8 cellular contexts compared by ENCODE assay signal in the genomic region with DNA sequence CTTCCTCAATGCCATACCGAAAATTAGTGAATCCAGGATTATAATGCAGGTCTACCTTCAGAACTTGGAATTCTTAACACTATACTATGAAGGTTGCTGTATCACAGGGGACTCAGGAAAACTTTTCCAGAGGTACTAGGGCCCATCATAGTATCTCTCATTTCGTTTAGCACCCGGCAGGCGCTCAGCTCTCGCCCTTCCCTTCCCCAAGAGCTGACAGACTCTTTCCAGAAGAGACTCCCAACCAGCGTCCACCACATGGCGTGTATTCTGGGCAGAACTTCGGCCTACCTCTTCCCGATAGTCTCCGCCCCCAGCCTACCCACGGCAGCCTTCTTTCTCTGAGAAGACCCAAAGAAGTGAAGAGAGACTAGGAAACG. TPM values are rescaled to one million over a fixed set of nuclear protein-coding genes. Genes with fewer than 3 reads are reported as not detected.
DNase-seq lines count a peak whose midpoint lies in the region; ATAC-seq lines count a peak whose summit lies in the region.

No MANE protein-coding gene starts in this region.

- peak overlapping the region; percentile 90 to 99 (median 99) for H3K27ac Mint-ChIP-seq in IgD-negative memory B cell
- peak overlapping the region; percentile 99 for H3K27ac Mint-ChIP-seq in dendritic cell treated with granulocyte-macrophage colony-stimulating factor and Interleukin-4, amounts not matched to agents 40 ng/mL and 50 ng/mL, for 4 days

- no peaks in the 10 kb centered on the region for H3K9me3 Mint-ChIP-seq in IgD-negative memory B cell
- no peaks in the 10 kb centered on the region for H3K9me3 Mint-ChIP-seq in dendritic cell treated with granulocyte-macrophage colony-stimulating factor and Interleukin-4, amounts not matched to agents 40 ng/mL and 50 ng/mL, for 4 days

- H3K36me3 ChIP-seq in mucosa of rectum (ENCODE audit: control insufficient read depth in 2 of 2, insufficient read depth in 2 of 2, low read length in 2 of 2), result peaks cover 5 to 16% of the 10 kb centered on the region in 2 donors

- peaks cover under 1% of the 10 kb centered on the region for H3K36me3 Mint-ChIP-seq in IgD-negative memory B cell
- peaks cover 50% of the 10 kb centered on the region for H3K36me3 Mint-ChIP-seq in dendritic cell treated with granulocyte-macrophage colony-stimulating factor and Interleukin-4, amounts not matched to agents 40 ng/mL and 50 ng/mL, for 4 days (ENCODE audit: low read depth)

- no peaks in the 10 kb centered on the region for H3K27me3 ChIP-seq in mucosa of rectum (ENCODE audit: control insufficient read depth in 2 of 2, insufficient read depth in 2 of 2, low read length in 2 of 2)

- H3K27me3 Mint-ChIP-seq in IgD-negative memory B cell, result no peaks in the 10 kb centered on the region
- H3K27me3 Mint-ChIP-seq in dendritic cell treated with granulocyte-macrophage colony-stimulating factor and Interleukin-4, amounts not matched to agents 40 ng/mL and 50 ng/mL, for 4 days, result no peaks in the 10 kb centered on the region

- peaks cover 16 to 23% (median 18%) of the 10 kb centered on the region in 3 donors for H3K4me1 Mint-ChIP-seq in IgD-negative memory B cell
- H3K4me1 Mint-ChIP-seq in dendritic cell treated with granulocyte-macrophage colony-stimulating factor and Interleukin-4, amounts not matched to agents 40 ng/mL and 50 ng/mL, for 4 days (ENCODE audit: low read depth), result peaks cover 22% of the 10 kb centered on the region

- peak; percentile 34 for DNase-seq in NCI-H510A (lab: John Stamatoyannopoulos, UW)
- DNase-seq in NCI-H510A treated with DMSO at 0.1 percent for 48 hours (lab: John Stamatoyannopoulos, UW), result no peak
- no peak for DNase-seq in Ammon's horn (ENCODE audit: low spot score)
- no peak for DNase-seq in globus pallidus (ENCODE audit: low spot score)

- intact Hi-C loops in dendritic cell treated with granulocyte-macrophage colony-stimulating factor and Interleukin-4, amounts not matched to agents 40 ng/mL and 50 ng/mL, for 4 days (cut with micrococcal nuclease), result loop anchor here (1.0 to 5.0 kb wide), 4 partner anchors 32 to 345 kb away; a partner anchor contains a TSS

- peak overlapping the region; percentile 97 to 98 for H3K27ac ChIP-seq in mucosa of rectum (ENCODE audit: low read depth in 2 of 2, low read length in 2 of 2)

- H3K9ac ChIP-seq in mucosa of rectum (ENCODE audit: low read depth in 1 of 2, low read length in 2 of 2), result peak overlapping the region; percentile 90 to 92

- peak overlapping the region; percentile 96 to 100 (median 99) for H3K4me3 Mint-ChIP-seq in IgD-negative memory B cell
- H3K4me3 Mint-ChIP-seq in dendritic cell treated with granulocyte-macrophage colony-stimulating factor and Interleukin-4, amounts not matched to agents 40 ng/mL and 50 ng/mL, for 4 days, result peak overlapping the region; percentile 91

- ATAC-seq in GM18519 (IDR thresholded peaks at IDR 0.05; ENCODE audit: low FRiP score, unreplicated experiment), result no peak

- H3K4me1 ChIP-seq in mucosa of rectum (ENCODE audit: control insufficient read depth in 2 of 2, insufficient read depth in 2 of 2, low read length in 2 of 2), result peaks cover 10 to 17% of the 10 kb centered on the region in 2 donors

- peak overlapping the region; percentile 78 to 97 for H3K4me3 ChIP-seq in mucosa of rectum (ENCODE audit: low read length in 2 of 2)

- H3K9me3 ChIP-seq in mucosa of rectum (ENCODE audit: control insufficient read depth in 2 of 2, low read length in 2 of 2), result no peaks in the 10 kb centered on the region

RNA-seq across cellular contexts. Expression of a gene that starts 0.3 kb away (rescaled TPM):
- polyA plus RNA-seq in IgD-negative memory B cell, result 36.7 TPM

RNA-seq across cellular contexts. Expression of a gene that starts 0.9 kb away (rescaled TPM):
- 1.9 TPM for polyA plus RNA-seq in IgD-negative memory B cell

RNA-seq across cellular contexts. Expression of a gene that starts 31.4 kb away (rescaled TPM):
- polyA plus RNA-seq in IgD-negative memory B cell, result 48.2 TPM
